1 cellular context compared by ENCODE assay signal in genomic region chr9:89372979-89373378, GRCh38.
TF ChIP-seq lines count a peak whose summit lies in the region.

No MANE protein-coding gene starts in this region.

TF ChIP-seq in HepG2, 621 proteins besides CTCF, POLR2A, EP300 and RAD21:
- TF ChIP-seq, protein P1, sequence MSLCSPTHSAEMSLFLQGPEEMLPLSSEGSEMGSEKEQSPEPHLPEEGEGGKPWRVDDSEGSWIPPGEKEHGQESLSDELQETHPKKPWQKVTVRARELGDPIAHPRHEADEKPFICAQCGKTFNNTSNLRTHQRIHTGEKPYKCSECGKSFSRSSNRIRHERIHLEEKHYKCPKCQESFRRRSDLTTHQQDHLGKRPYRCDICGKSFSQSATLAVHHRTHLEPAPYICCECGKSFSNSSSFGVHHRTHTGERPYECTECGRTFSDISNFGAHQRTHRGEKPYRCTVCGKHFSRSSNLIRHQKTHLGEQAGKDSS (CRISPR knock-in tag; IDR thresholded peaks at IDR 0.05; ENCODE audit: borderline replicate concordance, low read depth), result no peak
- TF ChIP-seq JARID2 (CRISPR knock-in tag; IDR thresholded peaks at IDR 0.05; ENCODE audit: insufficient replicate concordance), result no peak
- no peak for TF ChIP-seq ZBTB25 (CRISPR knock-in tag; IDR thresholded peaks at IDR 0.05)
- no peak for TF ChIP-seq HOXA9 (CRISPR knock-in tag; IDR thresholded peaks at IDR 0.05; ENCODE audit: borderline replicate concordance)
- no peak for TF ChIP-seq ZNF251 (CRISPR knock-in tag; IDR thresholded peaks at IDR 0.05)
- TF ChIP-seq ZNF75D (CRISPR knock-in tag; IDR thresholded peaks at IDR 0.05; ENCODE audit: borderline replicate concordance), result no peak
- TF ChIP-seq RARA (CRISPR knock-in tag; IDR thresholded peaks at IDR 0.05), result no peak
- no peak for TF ChIP-seq ZNF460 (CRISPR knock-in tag; IDR thresholded peaks at IDR 0.05; ENCODE audit: borderline replicate concordance)
- no peak for TF ChIP-seq RFXAP (CRISPR knock-in tag; IDR thresholded peaks at IDR 0.05; ENCODE audit: borderline replicate concordance)
- TF ChIP-seq EZH2 (conservative IDR thresholded peaks at IDR 0.05; ENCODE audit: low read depth, low read length), result no peak
- no peak for TF ChIP-seq FOXC1 (CRISPR knock-in tag; IDR thresholded peaks at IDR 0.05; ENCODE audit: borderline replicate concordance)
- TF ChIP-seq ZNF577 (CRISPR knock-in tag; IDR thresholded peaks at IDR 0.05; ENCODE audit: borderline replicate concordance, low read depth), result no peak
- no peak for TF ChIP-seq RORA (CRISPR knock-in tag; IDR thresholded peaks at IDR 0.05)
- TF ChIP-seq ZNF264 (CRISPR knock-in tag; IDR thresholded peaks at IDR 0.05), result no peak
- TF ChIP-seq SUZ12 (IDR thresholded peaks at IDR 0.05; ENCODE audit: low read depth, low read length), result no peak
- no peak for TF ChIP-seq NR2C2 (CRISPR knock-in tag; IDR thresholded peaks at IDR 0.05; ENCODE audit: borderline replicate concordance)
- TF ChIP-seq ZNF225 (CRISPR knock-in tag; IDR thresholded peaks at IDR 0.05), result no peak
- no peak for TF ChIP-seq ZNF431 (CRISPR knock-in tag; IDR thresholded peaks at IDR 0.05; ENCODE audit: borderline replicate concordance, low read depth)
- TF ChIP-seq, protein P2, sequence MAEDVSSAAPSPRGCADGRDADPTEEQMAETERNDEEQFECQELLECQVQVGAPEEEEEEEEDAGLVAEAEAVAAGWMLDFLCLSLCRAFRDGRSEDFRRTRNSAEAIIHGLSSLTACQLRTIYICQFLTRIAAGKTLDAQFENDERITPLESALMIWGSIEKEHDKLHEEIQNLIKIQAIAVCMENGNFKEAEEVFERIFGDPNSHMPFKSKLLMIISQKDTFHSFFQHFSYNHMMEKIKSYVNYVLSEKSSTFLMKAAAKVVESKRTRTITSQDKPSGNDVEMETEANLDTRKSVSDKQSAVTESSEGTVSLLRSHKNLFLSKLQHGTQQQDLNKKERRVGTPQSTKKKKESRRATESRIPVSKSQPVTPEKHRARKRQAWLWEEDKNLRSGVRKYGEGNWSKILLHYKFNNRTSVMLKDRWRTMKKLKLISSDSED (CRISPR knock-in tag; IDR thresholded peaks at IDR 0.05), result no peak
